Comparison of ENCODE assay signal across 12 cellular contexts in genomic region chr16:61681673-61682072, GRCh38.
"Had no signal": no experiment of that assay in that cellular context is flagged by ENCODE, and none has a peak within 500 bp of the region (broad histone marks: within the 10 kb centered on the region; RNA-seq: fewer than 3 reads in every experiment).

No MANE protein-coding gene starts in this region.

- ATAC-seq: foreskin keratinocyte, natural killer cell, right cardiac atrium, upper lobe of right lung had no signal

- H3K27ac ChIP-seq: foreskin keratinocyte, hepatocyte, testis, tibial nerve, upper lobe of right lung, vagina had no signal

- DNase-seq: foreskin keratinocyte; mammary epithelial cell; natural killer cell; right cardiac atrium; small intestine; stimulated activated CD4-positive, alpha-beta T cell treated with anti-CD3 and anti-CD28 coated beads, Interleukin-12 subunit alpha, Interleukin-12 subunit beta, amount 100 ng/mL, for 4 hours; stimulated activated naive CD4-positive, alpha-beta T cell treated with Interleukin-2 at 50 U/mL for 16 hours; testis; upper lobe of right lung had no signal
